Comparison of ENCODE assay signal across 15 cellular contexts in genomic region chr20:34100578-34100977, GRCh38. TPM values are rescaled to one million over a fixed set of nuclear protein-coding genes. Genes with fewer than 3 reads are reported as not detected.
DNase-seq lines count a peak whose midpoint lies in the region; ATAC-seq and TF ChIP-seq lines count a peak whose summit lies in the region.
"Had no signal": no experiment of that assay in that cellular context is flagged by ENCODE, and none has a peak within 500 bp of the region (broad histone marks: within the 10 kb centered on the region; RNA-seq: fewer than 3 reads in every experiment).

No MANE protein-coding gene starts in this region.

- H3K9ac ChIP-seq in PC-3 (ENCODE audit: low read length): no peak overlapping the region

- H3K9me3 Mint-ChIP-seq in activated T-cell treated with anti-CD3 and anti-CD28 coated beads, Interleukin-2, amount 50 U/mL, for 24 hours: no peaks in the 10 kb centered on the region
- no peaks in the 10 kb centered on the region for H3K9me3 Mint-ChIP-seq in CD4-positive, alpha-beta T cell
- no peaks in the 10 kb centered on the region for H3K9me3 Mint-ChIP-seq in memory B cell

- peaks cover 88% of the 10 kb centered on the region for H3K36me3 ChIP-seq in PC-3 (ENCODE audit: low read depth, low read length)

- H3K36me3 Mint-ChIP-seq in activated T-cell treated with anti-CD3 and anti-CD28 coated beads, Interleukin-2, amount 50 U/mL, for 24 hours (ENCODE audit: low read depth): peaks cover 100% of the 10 kb centered on the region
- peaks cover 97% of the 10 kb centered on the region for H3K36me3 Mint-ChIP-seq in CD4-positive, alpha-beta T cell (ENCODE audit: low read depth)
- peaks cover 34% of the 10 kb centered on the region for H3K36me3 Mint-ChIP-seq in memory B cell

- H3K4me2 ChIP-seq in PC-3 (ENCODE audit: low read length): no peak overlapping the region

- H3K27me3 Mint-ChIP-seq in activated T-cell treated with anti-CD3 and anti-CD28 coated beads, Interleukin-2, amount 50 U/mL, for 24 hours: no peaks in the 10 kb centered on the region
- no peaks in the 10 kb centered on the region for H3K27me3 Mint-ChIP-seq in CD4-positive, alpha-beta T cell
- H3K27me3 Mint-ChIP-seq in memory B cell: no peaks in the 10 kb centered on the region
- H3K27me3 Mint-ChIP-seq: B cell had no signal

- H3K9me2 ChIP-seq in PC-3 (replicated peaks; ENCODE audit: low read length): no peaks in the 10 kb centered on the region

- ATAC-seq in CD4-positive, alpha-beta T cell (ENCODE audit: poor library complexity): no peak
- ATAC-seq in PC-3 (peak; percentile 22; the same call in 1 of the 2 replicates), memory B cell (ENCODE audit: low read depth) (no peak)

- peaks cover 5% of the 10 kb centered on the region for H3F3A ChIP-seq in PC-3 (ENCODE audit: low read length, unreplicated experiment)

- DNase-seq in activated T-cell treated with anti-CD3 and anti-CD28 coated beads, Interleukin-2, amount 50 U/mL, for 24 hours: no peak
- no peak for DNase-seq in activated T-cell treated with anti-CD3 and anti-CD28 coated beads, Interleukin-2, amount 50 U/mL, for 48 hours
- no peak for DNase-seq in CD4-positive, alpha-beta T cell
- DNase-seq in PC-3: no peak
- DNase-seq in memory B cell (ENCODE audit: low spot score in 2 of 2): no peak
- no peak for DNase-seq in T-helper 1 cell
- DNase-seq in NCI-H526 treated with DMSO at 0.1 percent for 48 hours (lab: John Stamatoyannopoulos, UW): no peak
- no peak for DNase-seq in AG08396 (ENCODE audit: low spot score)
- DNase-seq: ACHN, GOT3, KBM-7, NCI-H1092, NCI-H2107, NCI-H345 had no signal

- no peaks in the 10 kb centered on the region for H3K4me1 ChIP-seq in PC-3 (ENCODE audit: insufficient read depth, low read length)

- TF ChIP-seq CTCF in CD4-positive, alpha-beta T cell (IDR thresholded peaks at IDR 0.05): no peak
- TF ChIP-seq CTCF in PC-3 (conservative IDR thresholded peaks at IDR 0.05; ENCODE audit: low read depth, low read length): no peak

- intact Hi-C loops in CD4-positive, alpha-beta T cell (cut with DNase I, micrococcal nuclease): no loop called here
- intact Hi-C loops in PC-3 (cut with micrococcal nuclease): no loop called here

- no peak overlapping the region for H3K4me3 Mint-ChIP-seq in activated T-cell treated with anti-CD3 and anti-CD28 coated beads, Interleukin-2, amount 50 U/mL, for 24 hours
- no peak overlapping the region for H3K4me3 Mint-ChIP-seq in CD4-positive, alpha-beta T cell
- no peak overlapping the region for H3K4me3 Mint-ChIP-seq in memory B cell
- H3K4me3 Mint-ChIP-seq: B cell had no signal

- no peak overlapping the region for H2AFZ ChIP-seq in PC-3 (ENCODE audit: low read length)

- H4K20me1 ChIP-seq in PC-3 (ENCODE audit: low read length): peaks cover 24% of the 10 kb centered on the region

- no peak overlapping the region for H3K4me3 ChIP-seq in PC-3 (ENCODE audit: low read length)

- POLR2A ChIA-PET in CD4-positive, alpha-beta T cell (lab: Charles Lee): interaction anchor here (0.6 to 4.2 kb wide), 2 partner anchors 12 to 248 kb away, joined by 3 to 23 read pairs; partner anchors contain the start of gene EIF2S2
- POLR2A ChIA-PET in PC-3 (lab: Charles Lee; ENCODE audit: unreplicated experiment): no interaction called here

- CTCF ChIA-PET in CD4-positive, alpha-beta T cell (lab: Charles Lee): no interaction called here
- CTCF ChIA-PET in PC-3 (lab: Charles Lee): no interaction called here

- no peak overlapping the region for H3K27ac ChIP-seq in CD4-positive, alpha-beta T cell (ENCODE audit: low read depth, low read length)
- H3K27ac ChIP-seq in PC-3 (ENCODE audit: low read length): no peak overlapping the region

- peaks cover 61% of the 10 kb centered on the region for H3K4me1 Mint-ChIP-seq in activated T-cell treated with anti-CD3 and anti-CD28 coated beads, Interleukin-2, amount 50 U/mL, for 24 hours (ENCODE audit: low read depth)
- peaks cover 37% of the 10 kb centered on the region for H3K4me1 Mint-ChIP-seq in CD4-positive, alpha-beta T cell (ENCODE audit: low read depth)
- peaks cover 21% of the 10 kb centered on the region for H3K4me1 Mint-ChIP-seq in memory B cell

- peak overlapping the region; percentile 85 for H3K27ac Mint-ChIP-seq in activated T-cell treated with anti-CD3 and anti-CD28 coated beads, Interleukin-2, amount 50 U/mL, for 24 hours
- H3K27ac Mint-ChIP-seq in CD4-positive, alpha-beta T cell: peak overlapping the region; percentile 9
- peak overlapping the region; percentile 45 for H3K27ac Mint-ChIP-seq in memory B cell
- H3K27ac Mint-ChIP-seq: B cell had no signal

- no TSS peak for BruUV-seq in PC-3 (replicated peaks; lab: Mats Ljungman, UMichigan)

- peaks cover 65% of the 10 kb centered on the region for H3K79me2 ChIP-seq in PC-3 (ENCODE audit: low read length)

- H3K27me3 ChIP-seq in CD4-positive, alpha-beta T cell (ENCODE audit: control insufficient read depth, insufficient read depth, low read length): no peaks in the 10 kb centered on the region
- H3K27me3 ChIP-seq in PC-3 (ENCODE audit: low read length): no peaks in the 10 kb centered on the region

- H3K9me3 ChIP-seq in CD4-positive, alpha-beta T cell (ENCODE audit: control insufficient read depth, low read length): no peaks in the 10 kb centered on the region
- no peaks in the 10 kb centered on the region for H3K9me3 ChIP-seq in PC-3 (ENCODE audit: low read length)

RNA-seq across cellular contexts. Expression of gene EIF2S2, which starts 11.5 kb away (rescaled TPM):
- total RNA-seq in CD4-positive, alpha-beta T cell: 10 to 100 TPM; 21.8 to 23.2 TPM
- 75.4 and 83.4 TPM in 2 replicates for total RNA-seq in PC-3 (2014; rRNA removed)

Comparison
In these comparisons a context has a peak if more than half of its experiments do, and no peak if none do; other contexts are left out.
1. H3K27ac Mint-ChIP-seq: peak in every context shown above with its lines; median percentile 85 in activated T-cell treated with anti-CD3 and anti-CD28 coated beads, Interleukin-2, amount 50 U/mL, for 24 hours; 45 in memory B cell; 9 in CD4-positive, alpha-beta T cell.